Comparison of ENCODE assay signal across 1 cellular context in the genomic region with DNA sequence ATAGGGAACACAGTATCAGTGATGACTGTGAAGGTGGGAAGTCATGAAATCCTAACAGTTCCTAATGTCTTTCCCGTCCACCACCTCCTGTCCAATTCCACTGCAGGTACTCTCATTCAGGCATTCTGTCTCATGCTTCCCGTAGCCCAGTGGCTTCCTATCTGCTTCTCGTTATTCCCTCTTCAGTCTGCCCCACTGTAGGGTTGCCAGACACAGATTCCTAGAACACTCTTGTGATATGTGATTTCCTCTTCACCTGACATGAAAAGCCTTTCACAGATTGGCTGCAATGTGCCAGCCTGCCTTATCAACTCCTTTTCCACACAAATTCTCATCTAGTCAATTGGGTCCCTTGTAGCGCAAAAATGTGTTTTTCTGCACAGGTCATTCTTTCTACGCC.
TF ChIP-seq lines count a peak whose summit lies in the region.

No MANE protein-coding gene starts in this region.

TF ChIP-seq in IMR-90, 13 proteins besides CTCF, POLR2A, EP300 and RAD21:
- TF ChIP-seq CHD1 (IDR thresholded peaks at IDR 0.05; ENCODE audit: low read depth, low read length) = no peak
- TF ChIP-seq, protein P1, sequence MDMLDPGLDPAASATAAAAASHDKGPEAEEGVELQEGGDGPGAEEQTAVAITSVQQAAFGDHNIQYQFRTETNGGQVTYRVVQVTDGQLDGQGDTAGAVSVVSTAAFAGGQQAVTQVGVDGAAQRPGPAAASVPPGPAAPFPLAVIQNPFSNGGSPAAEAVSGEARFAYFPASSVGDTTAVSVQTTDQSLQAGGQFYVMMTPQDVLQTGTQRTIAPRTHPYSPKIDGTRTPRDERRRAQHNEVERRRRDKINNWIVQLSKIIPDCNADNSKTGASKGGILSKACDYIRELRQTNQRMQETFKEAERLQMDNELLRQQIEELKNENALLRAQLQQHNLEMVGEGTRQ (IDR thresholded peaks at IDR 0.05; ENCODE audit: low read depth, low read length) = no peak
- TF ChIP-seq SMC3 (IDR thresholded peaks at IDR 0.05; ENCODE audit: low read depth, low read length) = no peak
- TF ChIP-seq RFX5 (IDR thresholded peaks at IDR 0.05; ENCODE audit: low read depth, low read length) = no peak
- no peak for TF ChIP-seq CEBPB (IDR thresholded peaks at IDR 0.05; ENCODE audit: low read depth, low read length)
- no peak for TF ChIP-seq RCOR1 (IDR thresholded peaks at IDR 0.05; ENCODE audit: insufficient replicate concordance, low read length)
- TF ChIP-seq NFE2L2 (IDR thresholded peaks at IDR 0.05; ENCODE audit: low read depth, low read length) = no peak
- no peak for TF ChIP-seq ELK1 (IDR thresholded peaks at IDR 0.05; ENCODE audit: borderline replicate concordance, low read depth, low read length)
- TF ChIP-seq MAZ (IDR thresholded peaks at IDR 0.05; ENCODE audit: borderline replicate concordance, low read depth, low read length) = no peak
- TF ChIP-seq BHLHE40 (IDR thresholded peaks at IDR 0.05; ENCODE audit: low read depth, low read length) = no peak
- no peak for TF ChIP-seq FOS (IDR thresholded peaks at IDR 0.05; ENCODE audit: low read depth, low read length)
- no peak for TF ChIP-seq MXI1 (IDR thresholded peaks at IDR 0.05; ENCODE audit: borderline replicate concordance, low read depth, low read length)
- no peak for TF ChIP-seq MAFK (IDR thresholded peaks at IDR 0.05; ENCODE audit: low read depth, low read length)
